In genomic region chr2:212958133-212958532, GRCh38 we compare ENCODE assay signal across 18 cellular contexts.
DNase-seq lines count a peak whose midpoint lies in the region; ATAC-seq and TF ChIP-seq lines count a peak whose summit lies in the region.
"Had no signal": no experiment of that assay in that cellular context is flagged by ENCODE, and none has a peak within 500 bp of the region (broad histone marks: within the 10 kb centered on the region; RNA-seq: fewer than 3 reads in every experiment).

No MANE protein-coding gene starts in this region.

- peaks cover 16% of the 10 kb centered on the region; the same call in 1 of the 2 replicates for H3F3A ChIP-seq in PC-9 (ENCODE audit: insufficient read depth, low read depth)

- no peaks in the 10 kb centered on the region for H3K79me2 ChIP-seq in PC-9 (ENCODE audit: low read depth)

- H3K9me2 ChIP-seq in PC-9 (ENCODE audit: insufficient read depth) = no peaks in the 10 kb centered on the region

- no peak for TF ChIP-seq CTCF in PC-9 (conservative IDR thresholded peaks at IDR 0.05)

- WGBS in thymus = 74% methylated on average over 3 of the region's 3 CpGs

- H3K36me3 Mint-ChIP-seq in activated naive CD4-positive, alpha-beta T cell treated with anti-CD3 and anti-CD28 coated beads, Interleukin-2, amount 50 U/mL, for 24 hours = no peaks in the 10 kb centered on the region
- no peaks in the 10 kb centered on the region for H3K36me3 Mint-ChIP-seq in activated naive CD4-positive, alpha-beta T cell treated with anti-CD3 and anti-CD28 coated beads, Interleukin-2, amount 50 U/mL, for 72 hours
- H3K36me3 Mint-ChIP-seq in stimulated activated naive B cell treated with anti-CD40 and anti-IgM and Interleukin-4, amounts not matched to agents 10 μg/mL and 1 μg/mL and 100 μg/mL, for 72 hours = peaks cover 12 to 24% of the 10 kb centered on the region in 2 donors
- H3K36me3 Mint-ChIP-seq: activated naive CD4-positive, alpha-beta T cell treated with anti-CD3 and anti-CD28 coated beads, Interleukin-2, amount 10 ng/mL, durations not matched to agents 7 days and 5 days; brain had no signal

- H4K20me1 ChIP-seq in PC-9 (ENCODE audit: insufficient read depth) = no peaks in the 10 kb centered on the region

- H3K36me3 ChIP-seq in PC-9 (ENCODE audit: low read depth) (no peaks in the 10 kb centered on the region), thymus (ENCODE audit: control insufficient read depth, insufficient read depth) (no peaks in the 10 kb centered on the region)
- H3K36me3 ChIP-seq: colonic mucosa, suprapubic skin had no signal

- 0 out of 2 replicates have a peak, but pooled peaks cover 6% of the 10 kb centered on the region for H3K9me3 ChIP-seq in PC-9 (ENCODE audit: insufficient read depth, low read depth)
- no peaks in the 10 kb centered on the region for H3K9me3 ChIP-seq in thymus (ENCODE audit: control insufficient read depth)
- H3K9me3 ChIP-seq: colonic mucosa, suprapubic skin had no signal

- H3K9me3 Mint-ChIP-seq in activated naive CD4-positive, alpha-beta T cell treated with anti-CD3 and anti-CD28 coated beads, Interleukin-2, amount 50 U/mL, for 24 hours = no peaks in the 10 kb centered on the region
- H3K9me3 Mint-ChIP-seq in activated naive CD4-positive, alpha-beta T cell treated with anti-CD3 and anti-CD28 coated beads, Interleukin-2, amount 50 U/mL, for 72 hours = peaks cover 0 to 9% of the 10 kb centered on the region in 2 donors
- H3K9me3 Mint-ChIP-seq in stimulated activated naive B cell treated with anti-CD40 and anti-IgM and Interleukin-4, amounts not matched to agents 10 μg/mL and 1 μg/mL and 100 μg/mL, for 72 hours = no peaks in the 10 kb centered on the region
- H3K9me3 Mint-ChIP-seq: brain had no signal

- peaks cover 47% of the 10 kb centered on the region for H3K4me1 ChIP-seq in PC-9 (replicated peaks; ENCODE audit: insufficient read depth)
- H3K4me1 ChIP-seq in thymus (ENCODE audit: control insufficient read depth, insufficient read depth, low read length) = peaks cover 26% of the 10 kb centered on the region
- H3K4me1 ChIP-seq: colonic mucosa had no signal

- peak overlapping the region; percentile 30 for H3K27ac Mint-ChIP-seq in activated naive CD4-positive, alpha-beta T cell treated with anti-CD3 and anti-CD28 coated beads, Interleukin-2, amount 50 U/mL, for 24 hours
- peak overlapping the region in 1 of 2 donors; percentile 48 for H3K27ac Mint-ChIP-seq in activated naive CD4-positive, alpha-beta T cell treated with anti-CD3 and anti-CD28 coated beads, Interleukin-2, amount 50 U/mL, for 72 hours
- H3K27ac Mint-ChIP-seq in stimulated activated naive B cell treated with anti-CD40 and anti-IgM and Interleukin-4, amounts not matched to agents 10 μg/mL and 1 μg/mL and 100 μg/mL, for 72 hours = no peak overlapping the region
- H3K27ac Mint-ChIP-seq: activated naive CD4-positive, alpha-beta T cell treated with anti-CD3 and anti-CD28 coated beads, Interleukin-2, amount 10 ng/mL, durations not matched to agents 7 days and 5 days had no signal

- H3K27me3 Mint-ChIP-seq in activated naive CD4-positive, alpha-beta T cell treated with anti-CD3 and anti-CD28 coated beads, Interleukin-2, amount 50 U/mL, for 24 hours = no peaks in the 10 kb centered on the region
- H3K27me3 Mint-ChIP-seq in stimulated activated naive B cell treated with anti-CD40 and anti-IgM and Interleukin-4, amounts not matched to agents 10 μg/mL and 1 μg/mL and 100 μg/mL, for 72 hours = no peaks in the 10 kb centered on the region
- H3K27me3 Mint-ChIP-seq: activated naive CD4-positive, alpha-beta T cell treated with anti-CD3 and anti-CD28 coated beads, Interleukin-2, amount 10 ng/mL, durations not matched to agents 7 days and 5 days; brain had no signal

- peaks cover 12% of the 10 kb centered on the region for H3K4me1 Mint-ChIP-seq in activated naive CD4-positive, alpha-beta T cell treated with anti-CD3 and anti-CD28 coated beads, Interleukin-2, amount 50 U/mL, for 24 hours
- H3K4me1 Mint-ChIP-seq in stimulated activated naive B cell treated with anti-CD40 and anti-IgM and Interleukin-4, amounts not matched to agents 10 μg/mL and 1 μg/mL and 100 μg/mL, for 72 hours = peaks cover 13 to 18% of the 10 kb centered on the region in 2 donors
- H3K4me1 Mint-ChIP-seq: brain had no signal

- no peak for DNase-seq in activated naive CD4-positive, alpha-beta T cell treated with anti-CD3 and anti-CD28 coated beads, Interleukin-2, amount 50 U/mL, for 72 hours (ENCODE audit: low spot score in 2 of 2)
- DNase-seq in PC-9 (no peak), epithelial cell of prostate (ENCODE audit: low read depth, low spot score) (no peak), H4 (ENCODE audit: low spot score) (no peak), NCI-H82 treated with DMSO at 0.1 percent for 48 hours (lab: John Stamatoyannopoulos, UW; ENCODE audit: unreplicated experiment) (no peak)
- no peak for DNase-seq in stimulated activated naive B cell treated with anti-CD40 and anti-IgM and Interleukin-4, amounts not matched to agents 10 μg/mL and 1 μg/mL and 100 μg/mL, for 72 hours
- DNase-seq: activated naive CD4-positive, alpha-beta T cell treated with anti-CD3 and anti-CD28 coated beads, Interleukin-2, amount 10 ng/mL, durations not matched to agents 7 days and 5 days; C1 segment of cervical spinal cord; colonic mucosa; NCI-H1105; NCI-H2107; NCI-H510A treated with DMSO at 0.1 percent for 48 hours; retina had no signal

- H3K4me3 ChIP-seq in PC-9 (no peak overlapping the region), thymus (ENCODE audit: low read length) (no peak overlapping the region)
- H3K4me3 ChIP-seq: colonic mucosa, suprapubic skin had no signal

- CTCF ChIA-PET in PC-9 (lab: Charles Lee) = interaction anchor here (1.1 kb wide), 1 partner anchor 181 kb away, joined by 3 read pairs; no protein-coding TSS in a partner anchor

- no peak overlapping the region for H3K4me2 ChIP-seq in PC-9

- intact Hi-C loops in PC-9 (cut with micrococcal nuclease; ENCODE audit: unreplicated experiment) = loop anchor here (5.0 kb wide), 1 partner anchor 194 kb away; the partner anchor contains the start of gene IKZF2

- no peak for ATAC-seq in activated naive CD4-positive, alpha-beta T cell treated with anti-CD3 and anti-CD28 coated beads, Interleukin-2, amount 50 U/mL, for 72 hours
- ATAC-seq in stimulated activated naive B cell treated with anti-CD40 and anti-IgM and Interleukin-4, amounts not matched to agents 10 μg/mL and 1 μg/mL and 100 μg/mL, for 72 hours (replicated peaks) = no peak
- ATAC-seq: SK-N-SH treated with all-trans-retinoic acid at 6 μM for 48 hours had no signal

- no peak overlapping the region for H2AFZ ChIP-seq in PC-9

- POLR2A ChIA-PET in PC-9 (lab: Charles Lee; ENCODE audit: unreplicated experiment) = no interaction called here

- peak overlapping the region; percentile 86 for H3K27ac ChIP-seq in PC-9
- peak overlapping the region; percentile 54 for H3K27ac ChIP-seq in epithelial cell of prostate
- H3K27ac ChIP-seq in thymus (ENCODE audit: low read depth) = peak overlapping the region; percentile 55
- H3K27ac ChIP-seq: colonic mucosa, suprapubic skin had no signal

- no peaks in the 10 kb centered on the region for H3K27me3 ChIP-seq in PC-9 (ENCODE audit: insufficient read depth, low read depth)
- H3K27me3 ChIP-seq in thymus (ENCODE audit: control insufficient read depth, insufficient read depth) = no peaks in the 10 kb centered on the region
- H3K27me3 ChIP-seq: colonic mucosa, suprapubic skin had no signal

- H3K4me3 Mint-ChIP-seq in activated naive CD4-positive, alpha-beta T cell treated with anti-CD3 and anti-CD28 coated beads, Interleukin-2, amount 50 U/mL, for 24 hours = no peak overlapping the region
- no peak overlapping the region for H3K4me3 Mint-ChIP-seq in stimulated activated naive B cell treated with anti-CD40 and anti-IgM and Interleukin-4, amounts not matched to agents 10 μg/mL and 1 μg/mL and 100 μg/mL, for 72 hours
- H3K4me3 Mint-ChIP-seq: activated naive CD4-positive, alpha-beta T cell treated with anti-CD3 and anti-CD28 coated beads, Interleukin-2, amount 10 ng/mL, durations not matched to agents 7 days and 5 days; brain had no signal

- BruUV-seq in PC-9 (replicated peaks; lab: Mats Ljungman, UMichigan) = no TSS peak
